14 cellular contexts compared by ENCODE assay signal in the genomic region with DNA sequence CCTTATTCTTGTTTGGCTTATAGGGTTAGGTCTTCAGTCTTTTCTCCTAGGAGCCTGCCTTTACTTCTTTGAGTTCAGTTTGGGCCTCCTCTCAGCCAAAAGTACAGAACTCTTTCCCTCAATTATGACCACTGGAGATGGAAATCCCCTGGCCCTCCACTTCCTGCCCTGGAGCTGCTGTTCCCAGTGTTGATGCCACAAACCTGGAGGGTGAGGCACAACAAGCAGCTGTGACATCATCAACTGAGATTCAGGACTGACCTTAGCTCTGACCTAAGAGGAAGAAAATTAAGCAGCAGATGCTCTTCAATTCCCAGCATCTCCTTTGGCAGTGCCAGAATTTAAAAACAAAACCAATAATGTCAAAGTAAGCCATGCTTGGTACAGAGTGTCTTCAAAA. TPM values are rescaled to one million over a fixed set of nuclear protein-coding genes. Genes with fewer than 3 reads are reported as not detected.
DNase-seq lines count a peak whose midpoint lies in the region; ATAC-seq and TF ChIP-seq lines count a peak whose summit lies in the region.
"Had no signal": no experiment of that assay in that cellular context is flagged by ENCODE, and none has a peak within 500 bp of the region (broad histone marks: within the 10 kb centered on the region; RNA-seq: fewer than 3 reads in every experiment).

No MANE protein-coding gene starts in this region.

- no peak for TF ChIP-seq POLR2A in esophagus muscularis mucosa (IDR thresholded peaks at IDR 0.05; ENCODE audit: low read depth)

- peaks cover 18% of the 10 kb centered on the region for H3K4me1 ChIP-seq in cardiac muscle cell (ENCODE audit: low read depth)
- peaks cover 9 to 51% (median 37%) of the 10 kb centered on the region in 9 donors for H3K4me1 ChIP-seq in heart right ventricle
- peaks cover 27 to 60% (median 47%) of the 10 kb centered on the region in 4 donors for H3K4me1 ChIP-seq in esophagus muscularis mucosa

- H3K27me3 ChIP-seq in cardiac muscle cell (no peaks in the 10 kb centered on the region), heart right ventricle (peaks cover 0 to 43% (median 29%) of the 10 kb centered on the region in 7 donors), esophagus muscularis mucosa (peaks cover 0 to 3% (median 0%) of the 10 kb centered on the region in 4 donors)

- H3K36me3 ChIP-seq in cardiac muscle cell (no peaks in the 10 kb centered on the region), heart right ventricle (no peaks in the 10 kb centered on the region), esophagus muscularis mucosa (no peaks in the 10 kb centered on the region)

- H3K4me3 ChIP-seq in cardiac muscle cell (peak overlapping the region; percentile 84), heart right ventricle (peak overlapping the region in 2 of 10 donors; percentile 81 to 88), esophagus muscularis mucosa (no peak overlapping the region)

- no peak for TF ChIP-seq CTCF in cardiac muscle cell (IDR thresholded peaks at IDR 0.05; ENCODE audit: low read depth, low read length)
- no peak for TF ChIP-seq CTCF in heart right ventricle (IDR thresholded peaks at IDR 0.05)
- no peak for TF ChIP-seq CTCF in esophagus muscularis mucosa (IDR thresholded peaks at IDR 0.05)

- DNase-seq in cardiac muscle cell (ENCODE audit: low read depth in 1 of 2, low spot score in 1 of 2) (no peak), heart right ventricle (no peak), NCI-H226 (peak; percentile 47), esophagus muscularis mucosa (ENCODE audit: extremely low spot score) (peak; percentile 64), cerebellar nuclear complex (lab: John Stamatoyannopoulos, UW) (no peak)
- DNase-seq in stimulated activated effector memory CD8-positive, alpha-beta T cell treated with anti-CD3 and anti-CD28 coated beads, Interleukin-12 subunit alpha, Interleukin-12 subunit beta, amount 100 ng/mL, for 72 hours (ENCODE audit: low spot score in 2 of 2) = no peak
- DNase-seq: activated CD4-positive, alpha-beta T cell treated with anti-CD3 and anti-CD28 coated beads, Interleukin-2, amount 50 U/mL, for 4 hours; dorsolateral prefrontal cortex; head of caudate nucleus; NCI-H146; NK-92 treated with Interleukin-12 subunit alpha and Interleukin-12 subunit beta, amount 100 ng/mL, for 24 hours; occipital lobe had no signal

- peaks cover 42% of the 10 kb centered on the region for H3K4me1 Mint-ChIP-seq in stimulated activated effector memory CD8-positive, alpha-beta T cell treated with anti-CD3 and anti-CD28 coated beads, Interleukin-12 subunit alpha, Interleukin-12 subunit beta, amount 100 ng/mL, for 72 hours

- H3K4me3 Mint-ChIP-seq in stimulated activated effector memory CD8-positive, alpha-beta T cell treated with anti-CD3 and anti-CD28 coated beads, Interleukin-12 subunit alpha, Interleukin-12 subunit beta, amount 100 ng/mL, for 72 hours = peak overlapping the region; percentile 75

- no peaks in the 10 kb centered on the region for H3K9me3 ChIP-seq in cardiac muscle cell (ENCODE audit: low read depth)
- no peaks in the 10 kb centered on the region for H3K9me3 ChIP-seq in heart right ventricle
- H3K9me3 ChIP-seq in esophagus muscularis mucosa = no peaks in the 10 kb centered on the region

- ATAC-seq in heart right ventricle = no peak
- ATAC-seq in stimulated activated effector memory CD8-positive, alpha-beta T cell treated with anti-CD3 and anti-CD28 coated beads, Interleukin-12 subunit alpha, Interleukin-12 subunit beta, amount 100 ng/mL, for 72 hours = no peak
- ATAC-seq in HG02759 (IDR thresholded peaks at IDR 0.05; ENCODE audit: unreplicated experiment) = no peak
- ATAC-seq in HG03139 (IDR thresholded peaks at IDR 0.05; ENCODE audit: unreplicated experiment) = no peak

- peaks cover 4% of the 10 kb centered on the region for H3K36me3 Mint-ChIP-seq in stimulated activated effector memory CD8-positive, alpha-beta T cell treated with anti-CD3 and anti-CD28 coated beads, Interleukin-12 subunit alpha, Interleukin-12 subunit beta, amount 100 ng/mL, for 72 hours

- H3K27ac Mint-ChIP-seq in stimulated activated effector memory CD8-positive, alpha-beta T cell treated with anti-CD3 and anti-CD28 coated beads, Interleukin-12 subunit alpha, Interleukin-12 subunit beta, amount 100 ng/mL, for 72 hours = no peak overlapping the region

- no peak for TF ChIP-seq EP300 in esophagus muscularis mucosa (IDR thresholded peaks at IDR 0.05)

- intact Hi-C loops in heart right ventricle (cut with DNase I) = loop anchor here in 7 of 10 donors (5.0 to 10.0 kb wide), 12 partner anchors 37 to 497 kb away; a partner anchor contains a TSS
- intact Hi-C loops in esophagus muscularis mucosa (cut with DNase I) = loop anchor here (5.0 kb wide), 1 partner anchor 302 kb away; a partner anchor contains a TSS

- H3K27ac ChIP-seq in cardiac muscle cell (no peak overlapping the region), heart right ventricle (no peak overlapping the region), esophagus muscularis mucosa (replicated peaks in 1 of 4) (no peak overlapping the region)
- H3K27ac ChIP-seq: dorsolateral prefrontal cortex had no signal

- H3K9me3 Mint-ChIP-seq in stimulated activated effector memory CD8-positive, alpha-beta T cell treated with anti-CD3 and anti-CD28 coated beads, Interleukin-12 subunit alpha, Interleukin-12 subunit beta, amount 100 ng/mL, for 72 hours = no peaks in the 10 kb centered on the region

RNA-seq across cellular contexts. Expression of a gene that starts 3.0 kb away (rescaled TPM):
- total RNA-seq in cardiac muscle cell (32.7 and 61.3 TPM in 2 replicates), heart right ventricle (10 to 100 TPM in 9 of 10 donors, 1 to 10 TPM in 1; 7.3 to 19.1 (median 15.8) TPM), esophagus muscularis mucosa (1 to 10 TPM; 5.0 to 8.0 (median 7.2) TPM)
- polyA plus RNA-seq in cardiac muscle cell (29.0 and 55.4 TPM in 2 replicates), heart right ventricle (10 to 100 TPM in 1 of 2 donors, 1 to 10 TPM in 1; 2.5 to 11.0 TPM)

Comparison
In these comparisons a context has a peak if more than half of its experiments do, and no peak if none do; other contexts are left out.
1. DNase-seq: peak in NCI-H226 (single experiment) and esophagus muscularis mucosa (single experiment); none in cardiac muscle cell (0 of 2), heart right ventricle (0 of 2), stimulated activated effector memory CD8-positive, alpha-beta T cell treated with anti-CD3 and anti-CD28 coated beads, Interleukin-12 subunit alpha, Interleukin-12 subunit beta, amount 100 ng/mL, for 72 hours (0 of 2) and cerebellar nuclear complex (0 of 2).